21 cellular contexts compared by ENCODE assay signal in the genomic region with DNA sequence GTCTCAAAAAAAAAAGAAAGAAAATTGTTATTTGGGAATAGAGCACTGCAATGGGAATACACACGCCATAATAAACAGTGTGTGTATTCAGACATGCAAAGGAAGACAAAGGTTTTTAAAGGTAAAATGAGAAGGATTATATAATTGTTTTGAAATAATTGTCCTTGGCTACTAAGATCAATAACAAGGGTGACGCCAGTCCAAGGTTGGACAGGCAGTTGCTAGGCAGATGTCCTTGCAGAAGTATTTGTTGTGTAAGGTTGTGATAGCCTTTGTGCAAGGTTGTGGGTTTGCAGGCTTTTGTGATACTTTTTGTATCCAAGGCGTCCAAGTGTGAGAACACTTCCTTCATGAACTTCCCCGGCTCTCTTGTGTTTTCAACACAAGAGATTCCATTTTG.
"Had no signal": no experiment of that assay in that cellular context is flagged by ENCODE, and none has a peak within 500 bp of the region (broad histone marks: within the 10 kb centered on the region; RNA-seq: fewer than 3 reads in every experiment).

No MANE protein-coding gene starts in this region.

- H3K4me1 ChIP-seq: foreskin keratinocyte had no signal

- H3K36me3 ChIP-seq: esophagus muscularis mucosa, gastroesophageal sphincter, heart right ventricle, left lung, lower lobe of right lung had no signal

- ATAC-seq: foreskin keratinocyte, gastroesophageal sphincter, left cardiac atrium, left lung, left ventricle myocardium superior, lower lobe of right lung, mucosa of descending colon had no signal

- H3K27ac ChIP-seq: coronary artery, esophagus muscularis mucosa, foreskin keratinocyte, gastroesophageal sphincter, heart right ventricle, left lung, lower lobe of right lung had no signal

- DNase-seq: dermis blood vessel endothelial cell; dorsolateral prefrontal cortex; effector CD4-positive, alpha-beta T cell; effector memory CD4-positive, alpha-beta T cell; foreskin keratinocyte; glutamatergic neuron; heart right ventricle; left cardiac atrium; left lung; left ventricle myocardium superior; lower lobe of right lung; mesenchymal stem cell; mucosa of descending colon had no signal

- H3K9me3 ChIP-seq: esophagus muscularis mucosa, gastroesophageal sphincter, left lung, lower lobe of right lung, mucosa of descending colon had no signal

- H3K4me3 ChIP-seq: coronary artery, dorsolateral prefrontal cortex, esophagus muscularis mucosa, gastroesophageal sphincter, heart right ventricle, left lung, lower lobe of right lung, mucosa of descending colon had no signal

- FAIRE-seq: colon, endothelial cell of umbilical vein, frontal cortex, islet of Langerhans, keratinocyte had no signal
